8 cellular contexts compared by ENCODE assay signal in the genomic region with DNA sequence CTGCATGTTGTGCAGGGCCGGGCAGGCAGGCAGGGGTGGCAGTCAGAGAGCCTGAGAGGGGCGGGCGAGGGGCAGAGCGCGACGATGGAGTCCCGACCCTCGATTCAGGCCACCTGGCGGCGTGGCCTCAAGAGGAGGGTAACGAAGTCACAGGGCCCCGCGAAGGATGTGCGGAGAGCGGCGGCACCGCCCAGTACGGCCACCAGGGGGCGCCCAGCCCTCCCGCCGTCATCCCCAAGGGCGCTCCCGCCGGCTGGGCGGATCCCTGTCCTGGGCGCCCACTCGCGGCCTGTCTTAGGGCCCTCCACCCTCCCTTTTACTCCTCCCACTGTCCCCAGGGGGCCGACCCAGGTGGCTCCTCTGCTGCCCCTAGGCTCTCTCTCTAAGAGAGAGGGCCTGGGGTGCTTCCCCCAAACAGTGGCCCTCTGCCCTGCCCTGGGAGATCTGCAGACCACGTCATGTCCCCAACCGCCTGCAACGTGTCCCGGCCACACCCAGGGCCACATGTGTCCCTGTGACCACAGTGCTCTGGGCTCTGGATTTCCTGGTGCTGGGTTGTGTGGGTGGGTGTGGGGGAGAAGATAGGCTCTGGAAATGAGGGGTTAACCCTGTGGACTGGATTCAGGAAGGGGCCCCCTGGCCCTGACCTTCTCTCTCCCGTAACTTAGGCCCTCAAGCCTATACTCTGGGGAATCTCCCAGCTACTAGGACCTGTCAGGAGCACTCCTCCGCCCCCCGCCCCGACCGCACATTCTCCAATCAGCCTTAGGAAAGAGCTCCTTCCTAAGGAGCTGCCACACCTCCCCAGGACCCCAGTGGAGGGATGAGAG. TPM values are rescaled to one million over a fixed set of nuclear protein-coding genes. Genes with fewer than 3 reads are reported as not detected.
DNase-seq lines count a peak whose midpoint lies in the region; ATAC-seq and TF ChIP-seq lines count a peak whose summit lies in the region.

No MANE protein-coding gene starts in this region.

- H3K4me3 ChIP-seq in fibroblast of villous mesenchyme (ENCODE audit: low read depth, low read length), result peak overlapping the region; percentile 14

- TF ChIP-seq CTCF in fibroblast of villous mesenchyme (IDR thresholded peaks at IDR 0.05; ENCODE audit: insufficient read depth, low read depth, low read length), result peak; percentile 86

- DNase-seq in COLO829 (ENCODE audit: low spot score) (peak; percentile 30), HUDEP-2 (lab: John Stamatoyannopoulos, UW; ENCODE audit: unreplicated experiment in 76 of 76) (peak in 73 of 76 experiments; percentile 38 to 94 (median 82)), RPMI8226 (peak; percentile 89), fibroblast of villous mesenchyme (ENCODE audit: low read depth) (peak; percentile 66), nucleus accumbens (lab: John Stamatoyannopoulos, UW) (peak in 46 of 56 donors; percentile 3 to 75 (median 34)), substantia nigra (lab: John Stamatoyannopoulos, UW) (peak in 42 of 49 donors; percentile 5 to 78 (median 48))
- DNase-seq in activated T-helper 9 cell treated with anti-CD3 and anti-CD28 coated beads, Interleukin-2, amount 50 U/mL, for 16 hours (ENCODE audit: low read depth), result peak; percentile 76

- H3K27ac ChIP-seq in substantia nigra (ENCODE audit: low read depth, low read length, poor library complexity, severe bottlenecking), result peak overlapping the region; percentile 47

- ATAC-seq in GM21360 (IDR thresholded peaks at IDR 0.05; ENCODE audit: unreplicated experiment), result peak; percentile 72

RNA-seq across cellular contexts. Expression of a gene that starts 5.9 kb away (rescaled TPM):
- under 0.01 TPM in 1 of 2 replicates, not detected in the other for total RNA-seq in fibroblast of villous mesenchyme

RNA-seq across cellular contexts. Expression of a gene that starts 13.1 kb away (rescaled TPM):
- total RNA-seq in fibroblast of villous mesenchyme, result not detected in 2 replicates

RNA-seq across cellular contexts. Expression of a gene that starts 22.3 kb away (rescaled TPM):
- total RNA-seq in fibroblast of villous mesenchyme, result under 0.01 TPM in 1 of 2 replicates, not detected in the other

RNA-seq across cellular contexts. Expression of a gene that starts 25.0 kb away (rescaled TPM):
- 90.5 and 104 TPM in 2 replicates for total RNA-seq in fibroblast of villous mesenchyme

RNA-seq across cellular contexts. Expression of a gene that starts 29.6 kb away (rescaled TPM):
- 12.1 and 13.2 TPM in 2 replicates for total RNA-seq in fibroblast of villous mesenchyme

Comparison
In these comparisons a context has a peak if more than half of its experiments do, and no peak if none do; other contexts are left out.
1. Peak in every context shown above with its lines: DNase-seq, ATAC-seq, H3K4me3 ChIP-seq and H3K27ac ChIP-seq.
2. DNase-seq: peak in every context shown above with its lines; median percentile 89 in RPMI8226; 82 in HUDEP-2; 76 in activated T-helper 9 cell treated with anti-CD3 and anti-CD28 coated beads, Interleukin-2, amount 50 U/mL, for 16 hours; 66 in fibroblast of villous mesenchyme; 48 in substantia nigra; 34 in nucleus accumbens; 30 in COLO829.